Comparison of ENCODE assay signal across 8 cellular contexts in the genomic region with DNA sequence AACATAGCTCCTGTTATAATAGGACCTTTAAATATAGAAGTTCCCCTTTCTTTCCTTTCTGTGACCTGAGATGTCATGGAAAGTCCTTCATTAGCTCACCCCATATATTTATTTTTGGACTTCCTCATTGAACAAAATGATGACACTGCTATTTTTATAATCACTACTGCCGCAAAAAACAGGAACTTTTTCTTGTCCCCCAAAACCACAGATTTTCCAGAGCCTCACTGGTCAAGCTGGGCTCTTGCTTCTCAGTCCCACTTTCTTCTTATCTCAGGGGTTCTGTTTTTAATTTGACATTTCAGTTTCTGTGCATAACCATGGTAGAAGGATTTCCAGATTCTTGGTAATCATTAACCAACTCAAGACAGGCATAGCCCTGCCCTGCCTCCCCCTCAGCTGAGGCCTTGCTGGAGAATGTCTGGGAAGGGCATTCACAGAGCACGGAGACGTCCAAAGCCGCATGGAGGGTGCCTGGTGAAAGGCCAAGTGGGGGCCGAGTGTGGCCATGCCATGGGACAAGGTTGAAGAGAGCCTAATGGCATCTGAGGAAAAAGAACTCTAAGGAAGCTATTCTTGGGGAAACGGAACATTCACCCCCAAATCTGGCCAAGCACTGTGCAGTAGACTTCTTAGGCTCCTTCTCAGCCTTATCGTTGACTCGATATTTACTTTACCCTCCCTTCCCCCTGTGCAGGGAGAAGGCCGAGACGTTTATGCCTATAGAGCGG.
DNase-seq lines count a peak whose midpoint lies in the region; ATAC-seq and TF ChIP-seq lines count a peak whose summit lies in the region.

No MANE protein-coding gene starts in this region.

- POLR2A ChIA-PET in naive thymus-derived CD4-positive, alpha-beta T cell (lab: Charles Lee), result no interaction called here

- H3K4me3 Mint-ChIP-seq in naive thymus-derived CD4-positive, alpha-beta T cell, result no peak overlapping the region

- H3K9me3 ChIP-seq in naive thymus-derived CD4-positive, alpha-beta T cell (ENCODE audit: control insufficient read depth in 2 of 3, low read length in 3 of 3), result no peaks in the 10 kb centered on the region

- H3K27me3 ChIP-seq in naive thymus-derived CD4-positive, alpha-beta T cell (ENCODE audit: control insufficient read depth in 2 of 2, insufficient read depth in 2 of 2, low read length in 2 of 2), result no peaks in the 10 kb centered on the region

- H3K9me3 Mint-ChIP-seq in naive thymus-derived CD4-positive, alpha-beta T cell, result no peaks in the 10 kb centered on the region

- DNase-seq in OCI-M1 (lab: John Stamatoyannopoulos, UW) (peak; percentile 88), AG08395 (ENCODE audit: low spot score) (no peak), NCI-H146 treated with DMSO at 0.1 percent for 48 hours (lab: John Stamatoyannopoulos, UW; ENCODE audit: unreplicated experiment) (no peak), erythroblast (lab: John Stamatoyannopoulos, UW) (no peak)
- no peak for DNase-seq in naive thymus-derived CD4-positive, alpha-beta T cell
- DNase-seq in stimulated activated CD4-positive, alpha-beta T cell treated with anti-CD3 and anti-CD28 coated beads, Interleukin-1b, Interleukin-23, amount 100 ng/mL, for 48 hours, result no peak

- H3K27ac ChIP-seq in naive thymus-derived CD4-positive, alpha-beta T cell (ENCODE audit: low read depth, low read length), result no peak overlapping the region

- CTCF ChIA-PET in naive thymus-derived CD4-positive, alpha-beta T cell (lab: Charles Lee), result no interaction called here

- no peak overlapping the region for H3K27ac Mint-ChIP-seq in naive thymus-derived CD4-positive, alpha-beta T cell

- intact Hi-C loops in naive thymus-derived CD4-positive, alpha-beta T cell (cut with micrococcal nuclease), result no loop called here

- no peak overlapping the region for H3K4me3 ChIP-seq in naive thymus-derived CD4-positive, alpha-beta T cell (ENCODE audit: low read length)

- peaks cover 0 to under 1% (median 0%) of the 10 kb centered on the region in 7 donors for H3K4me1 Mint-ChIP-seq in naive thymus-derived CD4-positive, alpha-beta T cell

- H3K4me1 ChIP-seq in naive thymus-derived CD4-positive, alpha-beta T cell (ENCODE audit: control insufficient read depth in 2 of 2, insufficient read depth in 2 of 2, low read length in 2 of 2), result no peaks in the 10 kb centered on the region

- H3K36me3 ChIP-seq in naive thymus-derived CD4-positive, alpha-beta T cell (ENCODE audit: control insufficient read depth in 2 of 3, insufficient read depth in 3 of 3, low read length in 3 of 3), result no peaks in the 10 kb centered on the region

- TF ChIP-seq POLR2A in erythroblast (IDR thresholded peaks at IDR 0.05; ENCODE audit: low read length), result no peak

- H3K36me3 Mint-ChIP-seq in naive thymus-derived CD4-positive, alpha-beta T cell, result no peaks in the 10 kb centered on the region

- peaks cover 0 to 22% (median 11%) of the 10 kb centered on the region in 5 donors for H3K27me3 Mint-ChIP-seq in naive thymus-derived CD4-positive, alpha-beta T cell

- peak; percentile 76 for ATAC-seq in GM18870 (IDR thresholded peaks at IDR 0.05; ENCODE audit: unreplicated experiment)
- ATAC-seq in HG02943 (IDR thresholded peaks at IDR 0.05; ENCODE audit: low read depth, unreplicated experiment), result peak; percentile 68
- ATAC-seq in naive thymus-derived CD4-positive, alpha-beta T cell, result peak; percentile 72
